Comparison of ENCODE assay signal across 8 cellular contexts in the genomic region with DNA sequence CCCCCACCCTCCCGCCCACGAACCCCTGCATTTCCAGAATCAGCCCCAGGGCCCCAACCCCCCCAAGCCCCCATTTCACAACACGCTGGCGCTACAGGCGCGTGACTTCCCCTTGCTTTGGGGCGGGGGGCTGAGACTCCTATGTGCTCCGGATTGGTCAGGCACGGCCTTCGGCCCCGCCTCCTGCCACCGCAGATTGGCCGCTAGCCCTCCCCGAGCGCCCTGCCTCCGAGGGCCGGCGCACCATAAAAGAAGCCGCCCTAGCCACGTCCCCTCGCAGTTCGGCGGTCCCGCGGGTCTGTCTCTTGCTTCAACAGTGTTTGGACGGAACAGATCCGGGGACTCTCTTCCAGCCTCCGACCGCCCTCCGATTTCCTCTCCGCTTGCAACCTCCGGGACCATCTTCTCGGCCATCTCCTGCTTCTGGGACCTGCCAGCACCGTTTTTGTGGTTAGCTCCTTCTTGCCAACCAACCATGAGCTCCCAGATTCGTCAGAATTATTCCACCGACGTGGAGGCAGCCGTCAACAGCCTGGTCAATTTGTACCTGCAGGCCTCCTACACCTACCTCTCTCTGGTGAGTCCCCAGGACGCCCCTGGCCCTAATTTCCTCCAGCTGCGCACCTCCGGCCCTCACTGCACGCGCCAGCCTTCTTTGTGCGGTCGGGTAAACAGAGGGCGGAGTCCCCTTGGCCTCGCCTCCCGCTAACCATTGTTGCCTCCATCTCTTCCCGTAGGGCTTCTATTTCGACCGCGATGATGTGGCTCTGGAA. TPM values are rescaled to one million over a fixed set of nuclear protein-coding genes. Genes with fewer than 3 reads are reported as not detected.
A peak's percentile ranks its signal among the peaks of the same experiment; 100 is the strongest.
DNase-seq lines count a peak whose midpoint lies in the region; ATAC-seq, FAIRE-seq and TF ChIP-seq lines count a peak whose summit lies in the region.

A gene (plus strand): TSS at position 277 of the 773 bp plus-strand sequence. CDS start 199 bp downstream, at position 476.

- DNase-seq in NCI-H1417 (lab: John Stamatoyannopoulos, UW) (peak; percentile 94 to 97 (median 94)), SW480 (ENCODE audit: low spot score) (peak; percentile 96), head of caudate nucleus (peak; percentile 97 to 99 (median 99)), pancreas (peak; percentile 94 to 99 (median 96)), thyroid gland (peak; percentile 98 to 99)
- peak; percentile 84 for DNase-seq in activated naive CD8-positive, alpha-beta T cell treated with anti-CD3 and anti-CD28 coated beads, Interleukin-2, amount 50 U/mL, for 16 hours (ENCODE audit: low read depth, low spot score)

- TF ChIP-seq CTCF in pancreas (IDR thresholded peaks at IDR 0.05) (no peak), thyroid gland (IDR thresholded peaks at IDR 0.05) (no peak)

- intact Hi-C loops in head of caudate nucleus (cut with DNase I) (no loop called here), pancreas (cut with DNase I) (loop anchor here in 2 of 3 donors (5.0 to 10.0 kb wide), 3 partner anchors 90 to 170 kb away; a partner anchor contains a TSS), thyroid gland (cut with DNase I) (no loop called here)

- H3K9me3 ChIP-seq in pancreas (no peaks in the 10 kb centered on the region), thyroid gland (no peaks in the 10 kb centered on the region)

- H3K27me3 ChIP-seq in pancreas (no peaks in the 10 kb centered on the region), thyroid gland (no peaks in the 10 kb centered on the region)

- H3K27ac ChIP-seq in pancreas (peak within 1 kb of the TSS; percentile 77 to 93 (median 88)), thyroid gland (peak within 1 kb of the TSS; percentile 91 to 97 (median 92))

- H3K4me3 ChIP-seq in pancreas (peak within 1 kb of the TSS; percentile 42 to 84 (median 64)), thyroid gland (replicated peaks in 1 of 3) (peak within 1 kb of the TSS; percentile 45 to 100 (median 95))

- H3K4me1 ChIP-seq in pancreas = peaks cover 14 to 17% (median 15%) of the 10 kb centered on the region in 3 donors
- H3K4me1 ChIP-seq in thyroid gland = peaks cover 44 to 54% of the 10 kb centered on the region in 2 donors

- no peak for FAIRE-seq in pancreas (lab: Jason Lieb, UNC)

- TF ChIP-seq POLR2A in GM10847 (IDR thresholded peaks at IDR 0.05; ENCODE audit: extremely low read depth, insufficient read length) (peak; percentile 99), thyroid gland (IDR thresholded peaks at IDR 0.05) (peak; percentile 100)

- H3K36me3 ChIP-seq in pancreas (no peaks in the 10 kb centered on the region), thyroid gland (peaks cover 11 to 17% of the 10 kb centered on the region in 2 donors)

- ATAC-seq in HG02678 (IDR thresholded peaks at IDR 0.05; ENCODE audit: unreplicated experiment) (peak; percentile 64), pancreas (peak; percentile 86 to 89 (median 88))

- WGBS in pancreas, 2 donors = 0% methylated on average over 47 to 52 of the region's 52 CpGs
- WGBS in thyroid gland, 2 donors = 1% methylated on average over 20 to 32 of the region's 52 CpGs

RNA-seq across cellular contexts. Expression of the gene that starts here (rescaled TPM):
- total RNA-seq in pancreas (1,000 to 10,000 TPM in 1 of 6 donors, 100 to 1,000 TPM in 5; 394 to 1,427 (median 690) TPM), thyroid gland (over 10,000 TPM in 1 of 4 donors, 1,000 to 10,000 TPM in 3; 5,748 to 12,335 (median 7,175) TPM)
- 1,000 to 10,000 TPM; 1,427 to 1,473 TPM for polyA plus RNA-seq in pancreas

Comparison
In these comparisons a context has a peak if more than half of its experiments do, and no peak if none do; other contexts are left out.
1. Peak in every context shown above with its lines: DNase-seq, ATAC-seq, H3K4me3 ChIP-seq and H3K27ac ChIP-seq.
2. RNA of the gene that starts here (total RNA-seq): 5,748 to 12,335 TPM in thyroid gland; 394 to 1,427 TPM in pancreas; every median in the first group is over 4 times any median in the second.
3. intact Hi-C loops: an anchor here in pancreas (5.0 to 10.0 kb wide); none called in head of caudate nucleus and thyroid gland.